7 cellular contexts compared by ENCODE assay signal in genomic region chr19:11565657-11566117, GRCh38. TPM values are rescaled to one million over a fixed set of nuclear protein-coding genes. Genes with fewer than 3 reads are reported as not detected.
"Had no signal": no experiment of that assay in that cellular context is flagged by ENCODE, and none has a peak within 500 bp of the region (broad histone marks: within the 10 kb centered on the region; RNA-seq: fewer than 3 reads in every experiment).

No MANE protein-coding gene starts in this region.

RNA-seq across cellular contexts. Expression of gene ACP5, which starts 11.8 kb away (rescaled TPM):
- total RNA-seq: astrocyte had no signal

RNA-seq across cellular contexts. Expression of gene CNN1, which starts 27.0 kb away (rescaled TPM):
- total RNA-seq: activated CD4-positive, alpha-beta memory T cell treated with anti-CD3 and anti-CD28 coated beads, Interleukin-2, amount 10 ng/mL, durations not matched to agents 7 days and 5 days; activated CD4-positive, alpha-beta T cell treated with anti-CD3 and anti-CD28 coated beads, Interleukin-2, amount 10 ng/mL, durations not matched to agents 7 days and 5 days; activated T-cell treated with anti-CD3 and anti-CD28 coated beads, Interleukin-2, amount 50 U/mL, for 72 hours; bronchial epithelial cell; foreskin keratinocyte; T-helper 1 cell treated with Interleukin-12 subunit alpha and Interleukin-12 subunit beta and Interleukin-4 antibody, amounts not matched to agents 30 ng/mL and 1 ng/mL, for 36 hours had no signal
